In genomic region chr20:20432618-20433286, GRCh38 we compare ENCODE assay signal across 31 cellular contexts.
"Had no signal": no experiment of that assay in that cellular context is flagged by ENCODE, and none has a peak within 500 bp of the region (broad histone marks: within the 10 kb centered on the region; RNA-seq: fewer than 3 reads in every experiment).

No MANE protein-coding gene starts in this region.

- H3K27ac Mint-ChIP-seq: activated B cell treated with CpG ODN at 0.5 μM for 24 hours; activated CD8-positive, alpha-beta T cell treated with anti-CD3 and anti-CD28 coated beads for 36 hours; activated naive CD8-positive, alpha-beta T cell; activated T-helper 17 cell treated with anti-CD3 and anti-CD28 coated beads, Interleukin-2, amount 50 U/mL, for 72 hours; dendritic cell treated with granulocyte-macrophage colony-stimulating factor and Interleukin-4, amounts not matched to agents 40 ng/mL and 50 ng/mL, for 4 days; endodermal cell had no signal

- DNase-seq: activated B cell treated with CpG ODN at 0.5 μM for 24 hours; activated CD4-positive, alpha-beta T cell treated with anti-CD3 and anti-CD28 coated beads for 48 hours; activated CD4-positive, alpha-beta T cell treated with anti-CD3 and anti-CD28 coated beads, Interleukin-2, amount 50 U/mL, for 1 hour; activated CD4-positive, alpha-beta T cell treated with anti-CD3 and anti-CD28 coated beads, Interleukin-2, amount 50 U/mL, for 48 hours; activated CD8-positive, alpha-beta memory T cell treated with anti-CD3 and anti-CD28 coated beads for 24 hours; activated CD8-positive, alpha-beta T cell treated with anti-CD3 and anti-CD28 coated beads for 36 hours; activated effector memory CD4-positive, alpha-beta T cell treated with Interleukin-2 at 50 U/mL for 16 hours; activated gamma-delta T cell treated with Interleukin-2 at 50 U/mL for 16 hours; activated naive CD4-positive, alpha-beta T cell treated with anti-CD3 and anti-CD28 coated beads, Interleukin-2, amount 50 U/mL, for 16 hours; activated naive CD4-positive, alpha-beta T cell treated with Interleukin-2 at 50 U/mL for 16 hours; activated T-cell treated with anti-CD3 and anti-CD28 coated beads, Interleukin-2, amount 50 U/mL, for 4 hours; amniotic stem cell; anterior cingulate cortex; brain microvascular endothelial cell; dorsolateral prefrontal cortex; effector memory CD4-positive, alpha-beta T cell; endodermal cell; foreskin fibroblast; head of caudate nucleus; T-helper 9 cell; WERI-Rb-1 had no signal

- FAIRE-seq: astrocyte, bronchial epithelial cell, frontal cortex had no signal

- H3K36me3 ChIP-seq: brain microvascular endothelial cell, WERI-Rb-1 had no signal

- H3K4me3 ChIP-seq: coronary artery, dorsolateral prefrontal cortex had no signal

- H3K27me3 ChIP-seq: brain microvascular endothelial cell, dorsolateral prefrontal cortex had no signal

- H3K27ac ChIP-seq: brain microvascular endothelial cell, coronary artery, dorsolateral prefrontal cortex, WERI-Rb-1 had no signal

- H3K9me3 Mint-ChIP-seq: activated B cell treated with CpG ODN at 0.5 μM for 24 hours; activated CD8-positive, alpha-beta T cell treated with anti-CD3 and anti-CD28 coated beads for 36 hours; activated T-cell treated with anti-CD3 and anti-CD28 coated beads, Interleukin-2, amount 50 U/mL, for 4 hours; activated T-helper 17 cell treated with anti-CD3 and anti-CD28 coated beads, Interleukin-2, amount 50 U/mL, for 72 hours; central memory CD8-positive, alpha-beta T cell; dendritic cell treated with granulocyte-macrophage colony-stimulating factor and Interleukin-4, amounts not matched to agents 40 ng/mL and 50 ng/mL, for 4 days; endodermal cell had no signal

- H3K4me1 Mint-ChIP-seq: activated B cell treated with CpG ODN at 0.5 μM for 24 hours; activated T-helper 17 cell treated with anti-CD3 and anti-CD28 coated beads, Interleukin-2, amount 50 U/mL, for 72 hours; central memory CD8-positive, alpha-beta T cell; endodermal cell had no signal

- H3K4me3 Mint-ChIP-seq: activated B cell treated with CpG ODN at 0.5 μM for 24 hours; activated CD8-positive, alpha-beta T cell treated with anti-CD3 and anti-CD28 coated beads for 36 hours; activated naive CD8-positive, alpha-beta T cell; activated T-cell treated with anti-CD3 and anti-CD28 coated beads, Interleukin-2, amount 50 U/mL, for 4 hours; activated T-helper 17 cell treated with anti-CD3 and anti-CD28 coated beads, Interleukin-2, amount 50 U/mL, for 72 hours; central memory CD8-positive, alpha-beta T cell; dendritic cell treated with granulocyte-macrophage colony-stimulating factor and Interleukin-4, amounts not matched to agents 40 ng/mL and 50 ng/mL, for 4 days; endodermal cell had no signal

- ATAC-seq: activated CD4-positive, CD25-positive, alpha-beta regulatory T cell treated with anti-CD3 and anti-CD28 coated beads, Interleukin-2, amount 50 U/mL, for 24 hours; activated CD8-positive, alpha-beta T cell treated with anti-CD3 and anti-CD28 coated beads for 36 hours; activated T-cell treated with anti-CD3 and anti-CD28 coated beads, Interleukin-2, amount 50 U/mL, for 4 hours; activated T-helper 17 cell treated with anti-CD3 and anti-CD28 coated beads, Interleukin-2, amount 50 U/mL, for 72 hours; esophagus mucosa had no signal
